In genomic region chr9:70260007-70260443, GRCh38 we compare ENCODE assay signal across 8 cellular contexts. TPM values are rescaled to one million over a fixed set of nuclear protein-coding genes. Genes with fewer than 3 reads are reported as not detected.
A peak's percentile ranks its signal among the peaks of the same experiment; 100 is the strongest.
DNase-seq lines count a peak whose midpoint lies in the region; ATAC-seq, FAIRE-seq and TF ChIP-seq lines count a peak whose summit lies in the region.

No MANE protein-coding gene starts in this region.

- no peaks in the 10 kb centered on the region for H3K27me3 ChIP-seq in stomach smooth muscle (ENCODE audit: control insufficient read depth in 1 of 2, insufficient read depth in 2 of 2, low read length in 2 of 2)

- no peaks in the 10 kb centered on the region for H3K27me3 Mint-ChIP-seq in activated CD4-positive, alpha-beta T cell treated with anti-CD3 and anti-CD28 coated beads for 36 hours
- H3K27me3 Mint-ChIP-seq in activated naive CD8-positive, alpha-beta T cell, result no peaks in the 10 kb centered on the region

- H3K27ac ChIP-seq in kidney (ENCODE audit: low read depth in 2 of 2, low read length in 2 of 2), result no peak overlapping the region
- no peak overlapping the region for H3K27ac ChIP-seq in stomach smooth muscle (ENCODE audit: low read length)

- peaks cover 39% of the 10 kb centered on the region for H3K36me3 Mint-ChIP-seq in activated CD4-positive, alpha-beta T cell treated with anti-CD3 and anti-CD28 coated beads for 36 hours (ENCODE audit: low read depth)
- peaks cover 25% of the 10 kb centered on the region for H3K36me3 Mint-ChIP-seq in activated naive CD8-positive, alpha-beta T cell

- CTCF ChIA-PET in activated CD4-positive, alpha-beta T cell treated with anti-CD3 and anti-CD28 coated beads for 36 hours (lab: Charles Lee), result interaction anchor here (0.6 to 0.9 kb wide), 2 partner anchors 64 to 81 kb away, joined by 3 read pairs; no protein-coding TSS in a partner anchor

- ATAC-seq in activated CD4-positive, alpha-beta T cell treated with anti-CD3 and anti-CD28 coated beads for 36 hours, result no peak

- H3K9me3 ChIP-seq in kidney (ENCODE audit: control insufficient read depth in 1 of 2, low read length in 2 of 2) (no peaks in the 10 kb centered on the region), stomach smooth muscle (ENCODE audit: control insufficient read depth in 2 of 2, low read length in 2 of 2) (no peaks in the 10 kb centered on the region)

- H3K9me3 Mint-ChIP-seq in activated CD4-positive, alpha-beta T cell treated with anti-CD3 and anti-CD28 coated beads for 36 hours (ENCODE audit: low read depth), result no peaks in the 10 kb centered on the region
- no peaks in the 10 kb centered on the region for H3K9me3 Mint-ChIP-seq in activated naive CD8-positive, alpha-beta T cell (ENCODE audit: low read depth)

- no peak overlapping the region for H3K9ac ChIP-seq in kidney (ENCODE audit: low read length in 2 of 2)
- no peak overlapping the region for H3K9ac ChIP-seq in stomach smooth muscle (ENCODE audit: low read length in 2 of 2)

- peak overlapping the region; percentile 96 for H3K27ac Mint-ChIP-seq in activated CD4-positive, alpha-beta T cell treated with anti-CD3 and anti-CD28 coated beads for 36 hours
- peak overlapping the region; percentile 96 for H3K27ac Mint-ChIP-seq in activated naive CD8-positive, alpha-beta T cell

- POLR2A ChIA-PET in activated CD4-positive, alpha-beta T cell treated with anti-CD3 and anti-CD28 coated beads for 36 hours (lab: Charles Lee), result interaction anchor here (0.7 to 1.0 kb wide), 2 partner anchors 150 to 1224 kb away, joined by 3 read pairs; partner anchors contain the start of gene FXN

- H3K4me1 ChIP-seq in kidney (ENCODE audit: control insufficient read depth in 1 of 2, insufficient read depth in 1 of 2, low read depth in 1 of 2, low read length in 2 of 2) (peaks cover 4 to 13% of the 10 kb centered on the region in 2 donors), stomach smooth muscle (ENCODE audit: control insufficient read depth, insufficient read depth, low read length) (peaks cover 38% of the 10 kb centered on the region)

- TF ChIP-seq CTCF in kidney (IDR thresholded peaks at IDR 0.05; ENCODE audit: borderline replicate concordance, extremely low read depth, insufficient read depth), result no peak

- DNase-seq in activated CD4-positive, alpha-beta T cell treated with anti-CD3 and anti-CD28 coated beads for 36 hours, result no peak
- no peak for DNase-seq in activated CD4-positive, alpha-beta T cell treated with anti-CD3 and anti-CD28 coated beads for 4 hours
- DNase-seq in kidney (peak; percentile 59), mesenteric fat pad (ENCODE audit: low spot score) (no peak), COR-L47 (lab: John Stamatoyannopoulos, UW) (no peak), foreskin melanocyte (no peak)

- peaks cover 57% of the 10 kb centered on the region for H3K4me1 Mint-ChIP-seq in activated CD4-positive, alpha-beta T cell treated with anti-CD3 and anti-CD28 coated beads for 36 hours
- H3K4me1 Mint-ChIP-seq in activated naive CD8-positive, alpha-beta T cell (ENCODE audit: low read depth), result peaks cover 69% of the 10 kb centered on the region

- H3K36me3 ChIP-seq in kidney (ENCODE audit: control insufficient read depth in 1 of 2, insufficient read depth in 2 of 2, low read length in 2 of 2) (peaks cover 0 to 9% of the 10 kb centered on the region in 2 donors), stomach smooth muscle (ENCODE audit: control insufficient read depth in 2 of 2, insufficient read depth in 2 of 2, low read length in 2 of 2) (peaks cover 10% of the 10 kb centered on the region in 2 donors)

- H3K4me3 Mint-ChIP-seq in activated CD4-positive, alpha-beta T cell treated with anti-CD3 and anti-CD28 coated beads for 36 hours, result peak overlapping the region; percentile 89
- peak overlapping the region; percentile 99 for H3K4me3 Mint-ChIP-seq in activated naive CD8-positive, alpha-beta T cell

- intact Hi-C loops in activated CD4-positive, alpha-beta T cell treated with anti-CD3 and anti-CD28 coated beads for 36 hours (cut with DNase I, micrococcal nuclease), result loop anchor here in 1 of 2 experiments (5.0 kb wide), 1 partner anchor 1507 kb away; the partner anchor contains the start of gene CEMIP2
- intact Hi-C loops in kidney (cut with DNase I), result no loop called here

- FAIRE-seq in kidney (lab: Jason Lieb, UNC), result no peak

- H3K4me3 ChIP-seq in kidney (ENCODE audit: low read length in 2 of 2) (peak overlapping the region; percentile 96 to 97), stomach smooth muscle (ENCODE audit: low read length in 2 of 2) (peak overlapping the region; percentile 97)

RNA-seq across cellular contexts. Expression of gene SMC5, which starts 1.2 kb away (rescaled TPM):
- 10 to 100 TPM; 39.0 to 43.0 TPM for total RNA-seq in activated CD4-positive, alpha-beta T cell treated with anti-CD3 and anti-CD28 coated beads for 36 hours
- total RNA-seq in kidney, result 29.6 TPM
- 5.5 TPM for polyA plus RNA-seq in kidney (ENCODE audit: insufficient read depth, low read depth, low replicate concordance)
- total RNA-seq in mesenteric fat pad, result 23.5 TPM
